In genomic region chr17:43822566-43823190, GRCh38 we compare ENCODE assay signal across 1 cellular context.
TF ChIP-seq lines count a peak whose summit lies in the region.

No MANE protein-coding gene starts in this region.

TF ChIP-seq in GM23338, 12 proteins besides CTCF, POLR2A, EP300 and RAD21 (continued from another document):
- no peak for TF ChIP-seq ZNF462 (CRISPR knock-in tag; IDR thresholded peaks at IDR 0.05)
- no peak for TF ChIP-seq REST (IDR thresholded peaks at IDR 0.05; ENCODE audit: unreplicated experiment)
- TF ChIP-seq CREB1 (CRISPR knock-in tag; IDR thresholded peaks at IDR 0.05; ENCODE audit: low read depth), result no peak
- TF ChIP-seq NANOG (IDR thresholded peaks at IDR 0.05; ENCODE audit: borderline replicate concordance), result no peak
- TF ChIP-seq ZNF114 (CRISPR knock-in tag; IDR thresholded peaks at IDR 0.05), result no peak
- TF ChIP-seq ETS1 (IDR thresholded peaks at IDR 0.05), result no peak
- no peak for TF ChIP-seq EZH2 (IDR thresholded peaks at IDR 0.05; ENCODE audit: low read depth, unreplicated experiment)
